ENCODE assay signal across 1 cellular context in genomic region chr11:48088682-48089050, GRCh38.
TF ChIP-seq lines count a peak whose summit lies in the region.

No MANE protein-coding gene starts in this region.

TF ChIP-seq in GM23338, 12 proteins besides CTCF, POLR2A, EP300 and RAD21 (continued from another document):
- TF ChIP-seq ZNF462 (CRISPR knock-in tag; IDR thresholded peaks at IDR 0.05) (no peak), POLR2AphosphoS5 (IDR thresholded peaks at IDR 0.05; ENCODE audit: low read depth) (no peak), STAT1 (IDR thresholded peaks at IDR 0.05; ENCODE audit: unreplicated experiment) (no peak), JUNB (IDR thresholded peaks at IDR 0.05; ENCODE audit: unreplicated experiment) (no peak), EZH2 (IDR thresholded peaks at IDR 0.05; ENCODE audit: low read depth, unreplicated experiment) (no peak)
